In the genomic region with DNA sequence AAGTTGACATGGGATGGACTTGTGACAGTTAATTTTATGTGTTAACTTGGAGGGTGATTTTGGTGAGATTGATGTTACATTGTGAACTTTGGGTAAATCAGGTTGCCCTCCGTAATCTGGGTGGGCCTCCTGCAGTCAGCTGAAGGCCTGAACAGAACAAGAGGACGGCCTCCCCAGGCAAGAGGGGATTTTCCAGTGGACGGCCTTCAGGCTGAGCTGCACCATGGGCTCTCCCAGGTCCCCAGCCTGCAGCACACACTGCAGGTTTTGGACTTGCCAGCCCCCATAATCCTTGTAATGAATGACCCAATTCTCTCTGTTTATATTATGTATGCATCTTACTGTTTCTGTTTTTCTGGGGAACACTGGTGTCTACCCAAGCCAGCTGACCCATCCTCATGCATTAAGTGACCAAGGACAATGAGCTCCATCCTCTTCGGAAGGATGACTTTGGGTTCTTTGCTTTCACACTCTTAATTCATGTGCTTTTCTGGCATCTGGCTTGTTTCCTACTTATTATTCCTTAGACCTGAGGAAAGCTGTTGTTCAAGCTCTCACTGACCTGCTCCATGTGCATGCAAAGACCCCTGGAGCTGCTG, we compare ENCODE assay signal across 32 cellular contexts.
"Had no signal": no experiment of that assay in that cellular context is flagged by ENCODE, and none has a peak within 500 bp of the region (broad histone marks: within the 10 kb centered on the region; RNA-seq: fewer than 3 reads in every experiment).

No MANE protein-coding gene starts in this region.

- H3K27me3 ChIP-seq: adrenal gland, ascending aorta, body of pancreas, brain microvascular endothelial cell, breast epithelium, cardiac muscle cell had no signal

- H3K4me3 ChIP-seq: adrenal gland, ascending aorta, body of pancreas, breast epithelium, cardiac muscle cell had no signal

- H3K9me3 ChIP-seq: adrenal gland, ascending aorta, body of pancreas had no signal

- ATAC-seq: activated naive CD4-positive, alpha-beta T cell treated with anti-CD3 and anti-CD28 coated beads, Interleukin-2, amount 50 U/mL, for 72 hours; activated naive CD8-positive, alpha-beta T cell treated with anti-CD3 and anti-CD28 coated beads, Interleukin-2, amount 50 U/mL, for 24 hours; activated T-cell treated with anti-CD3 and anti-CD28 coated beads, Interleukin-2, amount 50 U/mL, for 4 hours; activated T-cell treated with anti-CD3 and anti-CD28 coated beads, Interleukin-2, amount 50 U/mL, for 72 hours; activated T-helper 17 cell treated with anti-CD3 and anti-CD28 coated beads, Interleukin-2, amount 50 U/mL, for 72 hours; body of pancreas had no signal

- H3K36me3 ChIP-seq: adrenal gland, ascending aorta, brain microvascular endothelial cell, breast epithelium, cardiac muscle cell had no signal

- FAIRE-seq: astrocyte, bronchial epithelial cell had no signal

- H3K27ac ChIP-seq: adrenal gland, ascending aorta, body of pancreas, brain microvascular endothelial cell, breast epithelium, cardiac muscle cell had no signal

- H3K4me1 ChIP-seq: adrenal gland, ascending aorta, body of pancreas, breast epithelium had no signal

- DNase-seq: activated effector memory CD4-positive, alpha-beta T cell treated with anti-CD3 and anti-CD28 coated beads, Interleukin-2, amount 50 U/mL, for 16 hours; activated effector memory CD4-positive, alpha-beta T cell treated with Interleukin-2 at 50 U/mL for 16 hours; activated gamma-delta T cell; activated gamma-delta T cell treated with Interleukin-2 at 50 U/mL for 16 hours; activated naive CD4-positive, alpha-beta T cell; activated naive CD4-positive, alpha-beta T cell treated with anti-CD3 and anti-CD28 coated beads for 36 hours; activated naive CD4-positive, alpha-beta T cell treated with anti-CD3 and anti-CD28 coated beads, Interleukin-2, amount 10 ng/mL, durations not matched to agents 7 days and 5 days; activated naive CD4-positive, alpha-beta T cell treated with anti-CD3 and anti-CD28 coated beads, Interleukin-2, amount 50 U/mL, for 16 hours; activated naive CD4-positive, alpha-beta T cell treated with Interleukin-2 at 50 U/mL for 16 hours; activated naive CD8-positive, alpha-beta T cell treated with anti-CD3 and anti-CD28 coated beads for 36 hours; activated naive CD8-positive, alpha-beta T cell treated with anti-CD3 and anti-CD28 coated beads, Interleukin-2, amount 10 ng/mL, durations not matched to agents 7 days and 5 days; activated naive CD8-positive, alpha-beta T cell treated with anti-CD3 and anti-CD28 coated beads, Interleukin-2, amount 50 U/mL, for 24 hours; activated T-cell treated with anti-CD3 and anti-CD28 coated beads, Interleukin-2, amount 50 U/mL, for 24 hours; activated T-cell treated with anti-CD3 and anti-CD28 coated beads, Interleukin-2, amount 50 U/mL, for 4 hours; activated T-cell treated with anti-CD3 and anti-CD28 coated beads, Interleukin-2, amount 50 U/mL, for 48 hours; activated T-cell treated with anti-CD3 and anti-CD28 coated beads, Interleukin-2, amount 50 U/mL, for 72 hours; adrenal gland; amniotic stem cell; amygdala; anterior cingulate cortex; body of pancreas; brain microvascular endothelial cell; caudate nucleus; central memory CD4-positive, alpha-beta T cell; cerebellar nuclear complex had no signal
